ENCODE assay signal across 7 cellular contexts in the genomic region with DNA sequence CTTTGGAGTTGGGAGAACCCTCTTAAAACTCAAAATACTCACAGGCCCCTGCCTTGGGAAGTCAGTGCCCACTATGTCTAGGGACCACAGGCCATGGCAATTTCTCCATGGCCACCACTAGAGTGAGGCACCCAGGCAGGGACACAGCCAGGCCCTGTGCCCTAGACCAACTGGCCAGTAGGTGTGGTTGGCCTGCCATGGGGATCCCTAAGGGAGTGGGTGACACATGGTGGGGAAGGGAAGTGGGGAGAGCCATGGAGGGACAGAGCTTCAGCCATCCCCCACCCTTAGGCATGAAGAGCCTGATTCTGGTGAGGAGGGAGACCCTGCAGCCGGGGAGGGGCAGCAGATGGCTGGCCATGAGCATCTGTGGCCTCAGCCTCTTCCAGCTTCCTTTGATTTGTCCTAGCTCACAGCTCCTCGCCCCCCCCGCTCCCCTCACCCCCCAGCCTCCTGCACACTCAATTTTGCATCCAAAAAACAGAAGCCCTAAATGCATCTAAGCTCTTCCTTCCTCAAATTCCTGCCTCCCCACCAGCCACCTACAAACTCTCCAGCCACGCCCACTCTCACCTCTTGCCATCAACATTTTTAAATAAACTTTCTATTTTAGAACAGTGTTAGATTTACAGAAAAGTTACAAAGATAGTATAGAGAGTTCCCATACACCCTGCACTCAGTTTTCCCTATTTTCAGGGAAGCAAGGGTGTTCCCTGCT. TPM values are rescaled to one million over a fixed set of nuclear protein-coding genes. Genes with fewer than 3 reads are reported as not detected.
A peak's percentile ranks its signal among the peaks of the same experiment; 100 is the strongest.
DNase-seq lines count a peak whose midpoint lies in the region.
"Had no signal": no experiment of that assay in that cellular context is flagged by ENCODE, and none has a peak within 500 bp of the region (broad histone marks: within the 10 kb centered on the region; RNA-seq: fewer than 3 reads in every experiment).

No MANE protein-coding gene starts in this region.

- H3K9me3 Mint-ChIP-seq in activated naive CD8-positive, alpha-beta T cell (ENCODE audit: low read depth) = no peaks in the 10 kb centered on the region

- H3K27me3 Mint-ChIP-seq in activated naive CD8-positive, alpha-beta T cell = no peaks in the 10 kb centered on the region

- H3K9me3 ChIP-seq in HUES6 (ENCODE audit: control insufficient read depth, insufficient read depth, low read depth, low read length) (no peaks in the 10 kb centered on the region), neuronal stem cell (replicated peaks in 1 of 2; ENCODE audit: control insufficient read depth in 2 of 2, insufficient read depth in 1 of 2, low read depth in 1 of 2, low read length in 2 of 2) (peaks cover 0 to 1% of the 10 kb centered on the region in 2 donors)
- H3K9me3 ChIP-seq: prostate gland had no signal

- H3K14ac ChIP-seq in neuronal stem cell (ENCODE audit: low read length) = no peak overlapping the region

- H3K9ac ChIP-seq in HUES6 (ENCODE audit: low read length) (peak overlapping the region; percentile 10), neuronal stem cell (ENCODE audit: low read depth, low read length, poor library complexity) (no peak overlapping the region)

- H3K18ac ChIP-seq in neuronal stem cell (ENCODE audit: low read length) = peak overlapping the region; percentile 42

- no peak overlapping the region for H3K4me2 ChIP-seq in neuronal stem cell (ENCODE audit: insufficient read depth, low read length, poor library complexity, severe bottlenecking)

- H3K27ac ChIP-seq in HUES6 (ENCODE audit: low read depth, low read length) = no peak overlapping the region
- H3K27ac ChIP-seq in neuronal stem cell (replicated peaks; ENCODE audit: low read length) = no peak overlapping the region
- H3K27ac ChIP-seq: prostate gland had no signal

- peaks cover 18% of the 10 kb centered on the region for H3K79me1 ChIP-seq in neuronal stem cell (ENCODE audit: low read depth, low read length)

- no peaks in the 10 kb centered on the region for H3K36me3 Mint-ChIP-seq in activated naive CD8-positive, alpha-beta T cell

- no peak overlapping the region for H3K23ac ChIP-seq in neuronal stem cell (ENCODE audit: low read depth, low read length, poor library complexity)

- WGBS in neuronal stem cell (ENCODE audit: extremely low coverage in 2 of 2, insufficient read length in 2 of 2, insufficient replicate concordance in 1 of 2), 2 donors = no CpG with 5 or more reads among the region's 4 CpGs

- H4K8ac ChIP-seq in neuronal stem cell (ENCODE audit: low read depth, low read length) = no peak overlapping the region

- peaks cover 54% of the 10 kb centered on the region for H3K4me1 ChIP-seq in HUES6 (ENCODE audit: control insufficient read depth, insufficient read depth, low read length)
- H3K4me1 ChIP-seq in neuronal stem cell (ENCODE audit: control insufficient read depth in 2 of 2, insufficient read depth in 1 of 2, low read depth in 1 of 2, low read length in 2 of 2) = peaks cover 30 to 37% of the 10 kb centered on the region in 2 donors

- peak overlapping the region; percentile 55 for H3K27ac Mint-ChIP-seq in activated naive CD8-positive, alpha-beta T cell

- peak overlapping the region; percentile 27 for H2AK5ac ChIP-seq in neuronal stem cell (ENCODE audit: low read depth, low read length)

- no peaks in the 10 kb centered on the region for H3K27me3 ChIP-seq in HUES6 (ENCODE audit: control insufficient read depth, insufficient read depth, low read length)
- no peaks in the 10 kb centered on the region for H3K27me3 ChIP-seq in neuronal stem cell (ENCODE audit: control insufficient read depth in 3 of 3, insufficient read depth in 3 of 3, low read depth in 1 of 3, low read length in 3 of 3)

- peaks cover 24% of the 10 kb centered on the region for H3K36me3 ChIP-seq in HUES6 (ENCODE audit: control insufficient read depth, insufficient read depth, low read length)
- H3K36me3 ChIP-seq in neuronal stem cell (replicated peaks in 1 of 2; ENCODE audit: control insufficient read depth in 2 of 2, insufficient read depth in 2 of 2, low read length in 2 of 2) = peaks cover 26 to 39% of the 10 kb centered on the region in 2 donors
- H3K36me3 ChIP-seq: prostate gland had no signal

- H3K4me3 ChIP-seq in HUES6 (ENCODE audit: low read depth, low read length) (no peak overlapping the region), neuronal stem cell (ENCODE audit: low read length in 2 of 2) (no peak overlapping the region)
- H3K4me3 ChIP-seq: prostate gland had no signal

- H2BK15ac ChIP-seq in neuronal stem cell (ENCODE audit: low read length) = no peak overlapping the region

- H3K4me3 Mint-ChIP-seq in activated naive CD8-positive, alpha-beta T cell = peak overlapping the region; percentile 85

- no peak overlapping the region for H2BK12ac ChIP-seq in neuronal stem cell (ENCODE audit: low read length)

- H2BK120ac ChIP-seq in neuronal stem cell (ENCODE audit: low read depth, low read length) = no peak overlapping the region

- no peak overlapping the region for H2BK5ac ChIP-seq in neuronal stem cell (ENCODE audit: low read length)

- H3K4me1 Mint-ChIP-seq in activated naive CD8-positive, alpha-beta T cell (ENCODE audit: low read depth) = peaks cover 65% of the 10 kb centered on the region

- H3K4ac ChIP-seq in neuronal stem cell (ENCODE audit: low read length) = no peak overlapping the region

- DNase-seq in neuronal stem cell (ENCODE audit: low spot score) = no peak
- DNase-seq in NCI-H446 (lab: John Stamatoyannopoulos, UW) = no peak
- no peak for DNase-seq in kidney tubule cell (ENCODE audit: low spot score)
- DNase-seq: activated CD4-positive, alpha-beta T cell treated with anti-CD3 and anti-CD28 coated beads, Interleukin-2, amount 50 U/mL, for 4 hours had no signal

- no peak overlapping the region for H2AFZ ChIP-seq in neuronal stem cell (ENCODE audit: low read length)

- H4K91ac ChIP-seq in neuronal stem cell (ENCODE audit: low read depth, low read length, poor library complexity) = no peak overlapping the region

RNA-seq across cellular contexts. Expression of a gene that starts 1.6 kb away (rescaled TPM):
- polyA plus RNA-seq in neuronal stem cell (2013, experiment 1 of 2) = 205 TPM
- polyA plus RNA-seq in neuronal stem cell (2013, experiment 2 of 2) = 197 TPM

RNA-seq across cellular contexts. Expression of a gene that starts 22.4 kb away (rescaled TPM):
- polyA plus RNA-seq in neuronal stem cell (2013, experiment 1 of 2) = 206 TPM
- 193 TPM for polyA plus RNA-seq in neuronal stem cell (2013, experiment 2 of 2)

RNA-seq across cellular contexts. Expression of a gene that starts 28.4 kb away (rescaled TPM):
- polyA plus RNA-seq in neuronal stem cell (2013, experiment 1 of 2) = 26.8 TPM
- polyA plus RNA-seq in neuronal stem cell (2013, experiment 2 of 2) = 26.8 TPM

RNA-seq across cellular contexts. Expression of a gene that starts 34.6 kb away (rescaled TPM):
- polyA plus RNA-seq in neuronal stem cell (2013, experiment 1 of 2) = 1.2 TPM
- 1.2 TPM for polyA plus RNA-seq in neuronal stem cell (2013, experiment 2 of 2)

RNA-seq across cellular contexts. Expression of a gene that starts 41.8 kb away (rescaled TPM):
- polyA plus RNA-seq in neuronal stem cell (2013, experiment 1 of 2) = 67.4 TPM
- polyA plus RNA-seq in neuronal stem cell (2013, experiment 2 of 2) = 68.2 TPM
